In genomic region chr7:33712020-33712414, GRCh38 we compare ENCODE assay signal across 2 cellular contexts.
TF ChIP-seq lines count a peak whose summit lies in the region.

No MANE protein-coding gene starts in this region.

TF ChIP-seq in HepG2, 621 proteins besides CTCF, POLR2A, EP300 and RAD21:
- peak; percentile 85 for TF ChIP-seq ZNF629 (CRISPR knock-in tag; conservative IDR thresholded peaks at IDR 0.05)
- no peak for TF ChIP-seq ZNF652 (CRISPR knock-in tag; IDR thresholded peaks at IDR 0.05; ENCODE audit: borderline replicate concordance, low read depth)

TF ChIP-seq in H1, 55 proteins besides CTCF, POLR2A, EP300 and RAD21:
- TF ChIP-seq RFX5 (IDR thresholded peaks at IDR 0.05; ENCODE audit: borderline replicate concordance, low read depth, low read length) (no peak), POU5F1 (IDR thresholded peaks at IDR 0.05; ENCODE audit: low read depth, low read length) (no peak), SIRT6 (IDR thresholded peaks at IDR 0.05; ENCODE audit: low read length) (no peak), SP4 (IDR thresholded peaks at IDR 0.05; ENCODE audit: low read length) (no peak), KDM1A (IDR thresholded peaks at IDR 0.05; ENCODE audit: borderline replicate concordance, low read length) (peak; percentile 85), EGR1 (IDR thresholded peaks at IDR 0.05; ENCODE audit: borderline replicate concordance, low read depth, low read length) (no peak), SIX5 (IDR thresholded peaks at IDR 0.05; ENCODE audit: low read depth, low read length) (no peak), BACH1 (IDR thresholded peaks at IDR 0.05; ENCODE audit: low read length) (no peak)
